10 cellular contexts compared by ENCODE assay signal in genomic region chr7:130918129-130919052, GRCh38.
DNase-seq lines count a peak whose midpoint lies in the region; ATAC-seq, FAIRE-seq and TF ChIP-seq lines count a peak whose summit lies in the region.
"Had no signal": no experiment of that assay in that cellular context is flagged by ENCODE, and none has a peak within 500 bp of the region (broad histone marks: within the 10 kb centered on the region; RNA-seq: fewer than 3 reads in every experiment).

No MANE protein-coding gene starts in this region.

- no peak overlapping the region for H3K14ac ChIP-seq in trophoblast cell (ENCODE audit: low read length)

- H2BK120ac ChIP-seq in trophoblast cell (ENCODE audit: insufficient read depth, low read length, poor library complexity): no peak overlapping the region

- H3K4me2 ChIP-seq in skeletal muscle satellite cell (ENCODE audit: low read length) (peak overlapping the region; percentile 68), trophoblast cell (ENCODE audit: low read length) (no peak overlapping the region)
- H3K4me2 ChIP-seq: KMS-11 had no signal

- no peak for DNase-seq in GM12892 (ENCODE audit: insufficient read length)
- DNase-seq in SK-MEL-5 (ENCODE audit: low read depth, low spot score): peak; percentile 26
- DNase-seq in effector memory CD8-positive, alpha-beta T cell: no peak
- DNase-seq in NCI-H526 (lab: John Stamatoyannopoulos, UW): no peak
- no peak for DNase-seq in HAP-1 (ENCODE audit: low spot score in 2 of 2)
- DNase-seq in trophoblast cell: no peak
- no peak for DNase-seq in occipital lobe (lab: John Stamatoyannopoulos, UW)
- DNase-seq: SJCRH30 had no signal

- H3K9ac ChIP-seq in skeletal muscle satellite cell (ENCODE audit: low read depth, low read length) (peak overlapping the region; percentile 71), trophoblast cell (ENCODE audit: low read length) (no peak overlapping the region)
- H3K9ac ChIP-seq: KMS-11 had no signal

- H3K4ac ChIP-seq in trophoblast cell (ENCODE audit: low read depth, low read length): no peak overlapping the region

- no peak overlapping the region for H3K27ac ChIP-seq in trophoblast cell (ENCODE audit: low read depth, low read length)
- H3K27ac ChIP-seq: KMS-11, SJCRH30 had no signal

- no peak overlapping the region for H3K18ac ChIP-seq in trophoblast cell (ENCODE audit: low read length)

- in situ Hi-C loops in SK-MEL-5 (cut with HindIII; ENCODE audit: low pct_unique_long_range_greater_than_20kb, low sequenced_read_pairs): no loop called here
- in situ Hi-C loops in HAP-1 (cut with MboI; ENCODE audit: low sequenced_read_pairs): no loop called here

- H3K27ac Mint-ChIP-seq in effector memory CD8-positive, alpha-beta T cell: peak overlapping the region; percentile 86 to 93

- H4K8ac ChIP-seq in trophoblast cell (ENCODE audit: low read depth, low read length): no peak overlapping the region

- H3K4me1 ChIP-seq in skeletal muscle satellite cell (ENCODE audit: control insufficient read depth, insufficient read depth, low read length): peaks cover 96% of the 10 kb centered on the region
- peaks cover 7% of the 10 kb centered on the region for H3K4me1 ChIP-seq in HAP-1
- peaks cover 11 to 13% of the 10 kb centered on the region in 2 experiments for H3K4me1 ChIP-seq in trophoblast cell (ENCODE audit: control insufficient read depth in 1 of 2, insufficient read depth in 2 of 2, low read length in 2 of 2)

- no peaks in the 10 kb centered on the region for H3K27me3 ChIP-seq in skeletal muscle satellite cell (ENCODE audit: control insufficient read depth, insufficient read depth, low read length)
- H3K27me3 ChIP-seq in HAP-1 (ENCODE audit: low read depth): no peaks in the 10 kb centered on the region
- H3K27me3 ChIP-seq in trophoblast cell (ENCODE audit: insufficient read depth, low read length): no peaks in the 10 kb centered on the region
- H3K27me3 ChIP-seq: SJCRH30 had no signal

- H3K9me3 ChIP-seq in skeletal muscle satellite cell (replicated peaks; ENCODE audit: low read length) (no peaks in the 10 kb centered on the region), HAP-1 (no peaks in the 10 kb centered on the region), trophoblast cell (ENCODE audit: insufficient read depth, low read depth, low read length) (no peaks in the 10 kb centered on the region)
- H3K9me3 ChIP-seq: SJCRH30 had no signal

- no peaks in the 10 kb centered on the region for H3K27me3 Mint-ChIP-seq in effector memory CD8-positive, alpha-beta T cell

- H4K12ac ChIP-seq in trophoblast cell (ENCODE audit: low read depth, low read length): no peak overlapping the region

- peaks cover 70 to 80% of the 10 kb centered on the region in 2 donors for H3K4me1 Mint-ChIP-seq in effector memory CD8-positive, alpha-beta T cell (ENCODE audit: low read depth in 2 of 2)

- no CpG with 5 or more reads among the region's 11 CpGs for WGBS in trophoblast cell (ENCODE audit: extremely low coverage, insufficient coverage, insufficient read length)

- no peaks in the 10 kb centered on the region for H3K79me2 ChIP-seq in trophoblast cell (ENCODE audit: control insufficient read depth, insufficient read depth, low read length, poor library complexity)

- H3K36me3 ChIP-seq in skeletal muscle satellite cell (ENCODE audit: insufficient read depth, low read length): peaks cover 8% of the 10 kb centered on the region
- H3K36me3 ChIP-seq in HAP-1 (replicated peaks): 0 out of 2 replicates have a peak, but pooled peaks cover 2% of the 10 kb centered on the region
- H3K36me3 ChIP-seq in trophoblast cell (ENCODE audit: control insufficient read depth in 1 of 2, insufficient read depth in 2 of 2, low read length in 2 of 2): no peaks in the 10 kb centered on the region
- H3K36me3 ChIP-seq: SJCRH30 had no signal

- no peak overlapping the region for H2AK5ac ChIP-seq in trophoblast cell (ENCODE audit: low read length)

- H3K4me3 Mint-ChIP-seq in effector memory CD8-positive, alpha-beta T cell: peak overlapping the region; percentile 69 to 76

- H2BK5ac ChIP-seq in trophoblast cell (ENCODE audit: low read depth, low read length, poor library complexity): no peak overlapping the region

- peaks cover 83% of the 10 kb centered on the region for H3K36me3 Mint-ChIP-seq in effector memory CD8-positive, alpha-beta T cell (ENCODE audit: insufficient read depth)

- H3K79me1 ChIP-seq in trophoblast cell (ENCODE audit: low read length): peaks cover 2% of the 10 kb centered on the region

- H2AFZ ChIP-seq in trophoblast cell (ENCODE audit: insufficient read depth, low read length, poor library complexity): no peak overlapping the region

- TF ChIP-seq POLR2A in GM12892 (IDR thresholded peaks at IDR 0.05; ENCODE audit: low read depth, low read length): peak; percentile 22; the same call in 1 of the 2 replicates

- no peaks in the 10 kb centered on the region for H3K9me3 Mint-ChIP-seq in effector memory CD8-positive, alpha-beta T cell

- H3K23ac ChIP-seq in trophoblast cell (ENCODE audit: low read length): no peak overlapping the region

- FAIRE-seq in GM12892 (lab: Jason Lieb, UNC): no peak

- H3K4me3 ChIP-seq in skeletal muscle satellite cell (ENCODE audit: low read length) (peak overlapping the region; percentile 14), HAP-1 (no peak overlapping the region), trophoblast cell (ENCODE audit: low read depth, low read length) (no peak overlapping the region)
- H3K4me3 ChIP-seq: SJCRH30 had no signal

- no peak for ATAC-seq in effector memory CD8-positive, alpha-beta T cell (replicated peaks)

- no peak overlapping the region for H2BK12ac ChIP-seq in trophoblast cell (ENCODE audit: low read length)

- H4K91ac ChIP-seq in trophoblast cell (ENCODE audit: low read depth, low read length): no peak overlapping the region
